ENCODE assay signal across 27 cellular contexts in genomic region chr5:21159526-21160059, GRCh38.
DNase-seq lines count a peak whose midpoint lies in the region; FAIRE-seq and TF ChIP-seq lines count a peak whose summit lies in the region.
"Had no signal": no experiment of that assay in that cellular context is flagged by ENCODE, and none has a peak within 500 bp of the region (broad histone marks: within the 10 kb centered on the region; RNA-seq: fewer than 3 reads in every experiment).

No MANE protein-coding gene starts in this region.

- H3K9me3 ChIP-seq in keratinocyte (ENCODE audit: control insufficient read depth, low read depth, low read length): no peaks in the 10 kb centered on the region
- H3K9me3 ChIP-seq: BLaER1, HAP-1 had no signal

- H3K9me1 ChIP-seq in keratinocyte (ENCODE audit: control insufficient read depth, extremely low read depth, insufficient read depth, low read length): no peaks in the 10 kb centered on the region

- H3K4me2 ChIP-seq in keratinocyte (ENCODE audit: control insufficient read depth, extremely low read depth, insufficient read depth, low read depth, low read length): no peak overlapping the region
- H3K4me2 ChIP-seq: BLaER1 had no signal

- H4K20me1 ChIP-seq in keratinocyte (ENCODE audit: control insufficient read depth, extremely low read depth, insufficient read depth, low read length): no peaks in the 10 kb centered on the region
- H4K20me1 ChIP-seq: BLaER1 had no signal

- H3K27me3 ChIP-seq in keratinocyte (ENCODE audit: control insufficient read depth, extremely low read depth, insufficient read depth, low read length): no peaks in the 10 kb centered on the region
- H3K27me3 ChIP-seq: BLaER1 had no signal

- H3K9ac ChIP-seq in keratinocyte (ENCODE audit: control insufficient read depth, extremely low read depth, insufficient read depth, low read length): no peak overlapping the region
- H3K9ac ChIP-seq: BLaER1 had no signal

- no peak overlapping the region for H3K4me3 ChIP-seq in keratinocyte (ENCODE audit: control insufficient read depth in 2 of 3, extremely low read depth in 1 of 3, insufficient read depth in 2 of 3, low read depth in 1 of 3, low read length in 3 of 3)
- H3K4me3 ChIP-seq: BLaER1, GM12878, HAP-1 had no signal

- H3K79me2 ChIP-seq in keratinocyte (ENCODE audit: control insufficient read depth, insufficient read depth, low read length): no peaks in the 10 kb centered on the region

- no peaks in the 10 kb centered on the region for H3K4me1 Mint-ChIP-seq in glutamatergic neuron (ENCODE audit: low read depth, unreplicated experiment)
- H3K4me1 Mint-ChIP-seq: CD4-positive, CD25-positive, alpha-beta regulatory T cell had no signal

- H3K36me3 Mint-ChIP-seq in glutamatergic neuron (ENCODE audit: unreplicated experiment): no peaks in the 10 kb centered on the region
- H3K36me3 Mint-ChIP-seq: CD4-positive, CD25-positive, alpha-beta regulatory T cell had no signal

- H3K4me1 ChIP-seq in keratinocyte (ENCODE audit: control insufficient read depth, extremely low read depth, insufficient read depth, low read length): no peaks in the 10 kb centered on the region
- H3K4me1 ChIP-seq: BLaER1, HAP-1 had no signal

- no peak overlapping the region for H3K4me3 Mint-ChIP-seq in glutamatergic neuron (ENCODE audit: unreplicated experiment)
- H3K4me3 Mint-ChIP-seq: CD4-positive, CD25-positive, alpha-beta regulatory T cell had no signal

- H3K27me3 Mint-ChIP-seq in glutamatergic neuron (ENCODE audit: unreplicated experiment): no peaks in the 10 kb centered on the region
- H3K27me3 Mint-ChIP-seq: CD4-positive, CD25-positive, alpha-beta regulatory T cell had no signal

- no peak overlapping the region for H2AFZ ChIP-seq in keratinocyte (ENCODE audit: control insufficient read depth, low read length)

- dilution Hi-C loops in keratinocyte (cut with MboI; ENCODE audit: extremely low pct_ligation_motif_present, low sequenced_read_pairs): no loop called here

- FAIRE-seq in keratinocyte (lab: Jason Lieb, UNC): peak; percentile 41
- FAIRE-seq: A204.1, D721Med, GM12878, HepG2 had no signal

- peak; percentile 9 for DNase-seq in HPDE6-E6E7 (ENCODE audit: extremely low spot score)
- DNase-seq in RWPE1 (ENCODE audit: low spot score): peak; percentile 12
- DNase-seq in fibroblast of gingiva (ENCODE audit: low read depth): peak; percentile 7
- DNase-seq in keratinocyte (ENCODE audit: low read depth, low spot score): no peak
- no peak for DNase-seq in cardiac septum (ENCODE audit: low spot score)
- no peak for DNase-seq in glutamatergic neuron
- DNase-seq in putamen (ENCODE audit: low spot score): no peak
- DNase-seq: CD4-positive, CD25-positive, alpha-beta regulatory T cell; DMS53; GOT3; Karpas-422; NCI-H1092 treated with DMSO at 0.1 percent for 48 hours; NCI-H1436; NCI-H187; NCI-H446 treated with DMSO at 0.1 percent for 48 hours; NCI-H526; NCI-H82; NK-92 treated with Interleukin-12 subunit alpha and Interleukin-12 subunit beta, amount 100 ng/mL, for 24 hours; RPMI8226; SHP77 treated with DMSO at 0.1 percent for 48 hours had no signal

- no peaks in the 10 kb centered on the region for H3K9me3 Mint-ChIP-seq in glutamatergic neuron (ENCODE audit: unreplicated experiment)

- H3K27ac Mint-ChIP-seq in glutamatergic neuron (ENCODE audit: unreplicated experiment): no peak overlapping the region
- H3K27ac Mint-ChIP-seq: CD4-positive, CD25-positive, alpha-beta regulatory T cell had no signal

- H3K36me3 ChIP-seq in keratinocyte (ENCODE audit: control insufficient read depth in 2 of 2, extremely low read depth in 1 of 2, insufficient read depth in 2 of 2, low read length in 2 of 2): no peaks in the 10 kb centered on the region
- H3K36me3 ChIP-seq: BLaER1, HAP-1 had no signal

- TF ChIP-seq CTCF in RWPE1 (conservative IDR thresholded peaks at IDR 0.05; ENCODE audit: low read depth) (no peak), keratinocyte (optimal IDR thresholded peaks at IDR 0.05 in 1 of 3, IDR thresholded peaks at IDR 0.05 in 1 of 3, conservative IDR thresholded peaks at IDR 0.05 in 1 of 3; ENCODE audit: extremely low read depth in 1 of 3, insufficient read depth in 2 of 3, low read length in 3 of 3) (no peak), glutamatergic neuron (IDR thresholded peaks at IDR 0.05; ENCODE audit: partially characterized antibody, unreplicated experiment) (no peak)

- POLR2A ChIA-PET in RWPE1 (lab: Yijun Ruan, JAX; ENCODE audit: low non-redundant PET): no interaction called here

- CTCF ChIA-PET in RWPE1 (lab: Yijun Ruan, JAX): interaction anchor here (0.6 kb wide), 2 partner anchors 86 to 478 kb away, joined by 3 to 5 read pairs; no protein-coding TSS in a partner anchor

- intact Hi-C loops in cardiac septum (cut with DNase I): no loop called here

- H3K27ac ChIP-seq in RWPE1 (no peak overlapping the region), keratinocyte (ENCODE audit: control insufficient read depth, insufficient read depth, low read length) (no peak overlapping the region)
- H3K27ac ChIP-seq: BLaER1, HL-60 had no signal

Comparison
In these comparisons a context has a peak if more than half of its experiments do, and no peak if none do; other contexts are left out.
1. DNase-seq: peak in HPDE6-E6E7 (single experiment), RWPE1 (single experiment) and fibroblast of gingiva (single experiment); none in keratinocyte (single experiment), cardiac septum (single experiment), glutamatergic neuron (single experiment) and putamen (single experiment).